Comparison of ENCODE assay signal across 14 cellular contexts in genomic region chr1:202221911-202222909, GRCh38. TPM values are rescaled to one million over a fixed set of nuclear protein-coding genes. Genes with fewer than 3 reads are reported as not detected.
DNase-seq lines count a peak whose midpoint lies in the region; ATAC-seq and TF ChIP-seq lines count a peak whose summit lies in the region.
"Had no signal": no experiment of that assay in that cellular context is flagged by ENCODE, and none has a peak within 500 bp of the region (broad histone marks: within the 10 kb centered on the region; RNA-seq: fewer than 3 reads in every experiment).

No MANE protein-coding gene starts in this region.

- no peak overlapping the region for H3K27ac Mint-ChIP-seq in activated CD8-positive, alpha-beta memory T cell treated with anti-CD3 and anti-CD28 coated beads, Interleukin-2, amount 10 ng/mL, durations not matched to agents 7 days and 5 days
- H3K27ac Mint-ChIP-seq in CD4-positive, alpha-beta T cell = no peak overlapping the region
- H3K27ac Mint-ChIP-seq: activated B cell treated with CpG ODN at 0.5 μM for 24 hours had no signal

- no peak overlapping the region for H3K27ac ChIP-seq in adrenal gland
- no peak overlapping the region for H3K27ac ChIP-seq in CD4-positive, alpha-beta T cell (ENCODE audit: low read depth, low read length)

- TF ChIP-seq POLR2A in adrenal gland (IDR thresholded peaks at IDR 0.05) = no peak

- ATAC-seq in activated CD8-positive, alpha-beta memory T cell treated with anti-CD3 and anti-CD28 coated beads, Interleukin-2, amount 10 ng/mL, durations not matched to agents 7 days and 5 days = no peak
- ATAC-seq in CD4-positive, alpha-beta T cell (ENCODE audit: poor library complexity) = no peak

- intact Hi-C loops in adrenal gland (cut with DNase I) = no loop called here
- intact Hi-C loops in CD4-positive, alpha-beta T cell (cut with DNase I, micrococcal nuclease) = no loop called here

- H3K4me3 Mint-ChIP-seq in activated CD8-positive, alpha-beta memory T cell treated with anti-CD3 and anti-CD28 coated beads, Interleukin-2, amount 10 ng/mL, durations not matched to agents 7 days and 5 days = no peak overlapping the region
- no peak overlapping the region for H3K4me3 Mint-ChIP-seq in CD4-positive, alpha-beta T cell
- H3K4me3 Mint-ChIP-seq: activated B cell treated with CpG ODN at 0.5 μM for 24 hours had no signal

- DNase-seq in ELR (ENCODE audit: low read depth) = peak; percentile 37
- peak; percentile 11 for DNase-seq in NCI-H1105 (lab: John Stamatoyannopoulos, UW)
- peak in 6 of 7 donors; percentile 37 to 66 (median 57) for DNase-seq in adrenal gland
- peak; percentile 17 for DNase-seq in pons (ENCODE audit: low spot score)
- DNase-seq in EL = no peak
- no peak for DNase-seq in activated CD8-positive, alpha-beta memory T cell treated with anti-CD3 and anti-CD28 coated beads, Interleukin-2, amount 10 ng/mL, durations not matched to agents 7 days and 5 days
- no peak for DNase-seq in CD4-positive, alpha-beta T cell
- DNase-seq: activated B cell treated with CpG ODN at 0.5 μM for 24 hours; activated T-cell treated with anti-CD3 and anti-CD28 coated beads, Interleukin-2, amount 50 U/mL, for 1 hour; heart right ventricle; NCI-H446; ovary; stimulated activated naive CD4-positive, alpha-beta T cell treated with Interleukin-2 at 50 U/mL for 16 hours had no signal

- no peak overlapping the region for H3K4me3 ChIP-seq in adrenal gland
- H3K4me3 ChIP-seq: heart right ventricle, ovary had no signal

- H3K27me3 ChIP-seq in adrenal gland = peaks cover 8% of the 10 kb centered on the region
- H3K27me3 ChIP-seq in CD4-positive, alpha-beta T cell (ENCODE audit: control insufficient read depth, insufficient read depth, low read length) = peaks cover 14% of the 10 kb centered on the region
- H3K27me3 ChIP-seq: ovary had no signal

- WGBS in adrenal gland, 4 donors = 49 to 62% (median 56%) methylated on average over 15 to 19 of the region's 19 CpGs

- no peaks in the 10 kb centered on the region for H3K36me3 Mint-ChIP-seq in activated CD8-positive, alpha-beta memory T cell treated with anti-CD3 and anti-CD28 coated beads, Interleukin-2, amount 10 ng/mL, durations not matched to agents 7 days and 5 days
- no peaks in the 10 kb centered on the region for H3K36me3 Mint-ChIP-seq in CD4-positive, alpha-beta T cell (ENCODE audit: low read depth)

- no peaks in the 10 kb centered on the region for H3K4me1 ChIP-seq in adrenal gland (replicated peaks in 1 of 2)

- no peaks in the 10 kb centered on the region for H3K36me3 ChIP-seq in adrenal gland (replicated peaks in 1 of 2)
- H3K36me3 ChIP-seq: heart right ventricle, ovary had no signal

- H3K9me3 ChIP-seq in adrenal gland (replicated peaks in 1 of 3) = no peaks in the 10 kb centered on the region
- no peaks in the 10 kb centered on the region for H3K9me3 ChIP-seq in CD4-positive, alpha-beta T cell (ENCODE audit: control insufficient read depth, low read length)
- H3K9me3 ChIP-seq: heart right ventricle, ovary had no signal

- no peak for TF ChIP-seq CTCF in adrenal gland (IDR thresholded peaks at IDR 0.05)
- no peak for TF ChIP-seq CTCF in CD4-positive, alpha-beta T cell (IDR thresholded peaks at IDR 0.05)

- POLR2A ChIA-PET in CD4-positive, alpha-beta T cell (lab: Charles Lee) = no interaction called here

- no peaks in the 10 kb centered on the region for H3K9me3 Mint-ChIP-seq in activated CD8-positive, alpha-beta memory T cell treated with anti-CD3 and anti-CD28 coated beads, Interleukin-2, amount 10 ng/mL, durations not matched to agents 7 days and 5 days (ENCODE audit: low read depth)
- H3K9me3 Mint-ChIP-seq in CD4-positive, alpha-beta T cell = no peaks in the 10 kb centered on the region
- H3K9me3 Mint-ChIP-seq: activated B cell treated with CpG ODN at 0.5 μM for 24 hours had no signal

- peaks cover 39% of the 10 kb centered on the region for H3K27me3 Mint-ChIP-seq in activated CD8-positive, alpha-beta memory T cell treated with anti-CD3 and anti-CD28 coated beads, Interleukin-2, amount 10 ng/mL, durations not matched to agents 7 days and 5 days
- H3K27me3 Mint-ChIP-seq in CD4-positive, alpha-beta T cell = peaks cover 25% of the 10 kb centered on the region

- H3K4me1 Mint-ChIP-seq in activated CD8-positive, alpha-beta memory T cell treated with anti-CD3 and anti-CD28 coated beads, Interleukin-2, amount 10 ng/mL, durations not matched to agents 7 days and 5 days = peaks cover 2% of the 10 kb centered on the region
- H3K4me1 Mint-ChIP-seq in CD4-positive, alpha-beta T cell (ENCODE audit: low read depth) = peaks cover 9% of the 10 kb centered on the region
- H3K4me1 Mint-ChIP-seq: activated B cell treated with CpG ODN at 0.5 μM for 24 hours had no signal

- CTCF ChIA-PET in activated CD8-positive, alpha-beta memory T cell treated with anti-CD3 and anti-CD28 coated beads, Interleukin-2, amount 10 ng/mL, durations not matched to agents 7 days and 5 days (lab: Charles Lee) = interaction anchor here (0.9 kb wide), 1 partner anchor 48 kb away, joined by 3 read pairs; no protein-coding TSS in a partner anchor
- CTCF ChIA-PET in CD4-positive, alpha-beta T cell (lab: Charles Lee) = no interaction called here

RNA-seq across cellular contexts. Expression of gene LGR6, which starts 28.6 kb away (rescaled TPM):
- under 1 TPM in 6 of 8 donors, not detected in 2; 0.10 to 0.54 (median 0.16) TPM for total RNA-seq in adrenal gland
- polyA plus RNA-seq in adrenal gland = 1 to 10 TPM in 1 of 3 donors, under 1 TPM in 1, not detected in 1; 0.48 to 1.0 TPM
- under 1 TPM in 1 of 2 experiments, not detected in 1; 0.26 TPM for total RNA-seq in activated CD8-positive, alpha-beta memory T cell treated with anti-CD3 and anti-CD28 coated beads, Interleukin-2, amount 10 ng/mL, durations not matched to agents 7 days and 5 days
- total RNA-seq in CD4-positive, alpha-beta T cell = under 1 TPM; 0.19 to 0.45 TPM
- total RNA-seq: activated B cell treated with CpG ODN at 0.5 μM for 24 hours, SK-MEL-5 had no signal

Comparison
In these comparisons a context has a peak if more than half of its experiments do, and no peak if none do; other contexts are left out.
1. DNase-seq: peak in ELR (single experiment), NCI-H1105 (single experiment), adrenal gland (6 of 7) and pons (single experiment); none in EL (single experiment), activated CD8-positive, alpha-beta memory T cell treated with anti-CD3 and anti-CD28 coated beads, Interleukin-2, amount 10 ng/mL, durations not matched to agents 7 days and 5 days (single experiment) and CD4-positive, alpha-beta T cell (0 of 10).